Comparison of ENCODE assay signal across 10 cellular contexts in the genomic region with DNA sequence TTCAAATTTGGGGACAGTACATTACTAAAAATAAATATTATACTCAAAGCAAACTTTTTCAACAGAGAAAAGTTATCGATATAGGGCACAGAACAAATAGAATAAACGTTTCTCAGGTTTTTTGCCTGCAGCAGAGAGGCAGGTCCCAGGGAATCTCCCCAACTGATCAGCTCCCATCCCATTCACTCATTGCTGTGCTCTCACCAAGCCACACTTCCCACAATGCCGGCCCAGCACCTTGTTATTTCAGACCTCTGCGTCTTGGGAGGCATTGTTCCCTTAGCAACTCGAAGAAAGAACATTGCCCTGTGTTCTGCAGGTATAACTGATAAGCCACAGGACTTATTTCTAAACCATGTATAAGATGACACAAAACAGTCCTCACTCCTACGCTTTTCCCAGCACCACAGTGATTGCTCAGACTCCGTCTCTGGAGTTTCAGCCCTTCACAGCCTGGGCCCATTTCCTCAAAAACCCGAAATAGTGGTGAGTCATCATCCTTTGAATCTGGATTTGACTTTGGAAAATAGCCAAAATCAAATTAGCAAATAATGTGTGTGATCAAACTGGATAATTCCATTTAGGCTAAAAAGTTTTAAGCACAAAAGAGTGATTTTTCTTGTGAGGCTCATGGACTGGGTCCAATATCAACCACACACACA.
A peak's percentile ranks its signal among the peaks of the same experiment; 100 is the strongest.
DNase-seq lines count a peak whose midpoint lies in the region; ATAC-seq and TF ChIP-seq lines count a peak whose summit lies in the region.
"Had no signal": no experiment of that assay in that cellular context is flagged by ENCODE, and none has a peak within 500 bp of the region (broad histone marks: within the 10 kb centered on the region; RNA-seq: fewer than 3 reads in every experiment).

No MANE protein-coding gene starts in this region.

- H3K27ac ChIP-seq in left ventricle myocardium inferior (replicated peaks): peak overlapping the region; percentile 25
- H3K27ac ChIP-seq: ascending aorta had no signal

- H3K36me3 ChIP-seq in left ventricle myocardium inferior: no peaks in the 10 kb centered on the region
- H3K36me3 ChIP-seq: ascending aorta had no signal

- intact Hi-C loops in left ventricle myocardium inferior (cut with micrococcal nuclease): no loop called here

- H3K9me3 ChIP-seq in left ventricle myocardium inferior (replicated peaks): no peaks in the 10 kb centered on the region
- H3K9me3 ChIP-seq: ascending aorta had no signal

- H3K4me3 ChIP-seq in left ventricle myocardium inferior: no peak overlapping the region
- H3K4me3 ChIP-seq: ascending aorta had no signal

- H3K27me3 ChIP-seq in left ventricle myocardium inferior (ENCODE audit: low read depth): no peaks in the 10 kb centered on the region
- H3K27me3 ChIP-seq: ascending aorta had no signal

- DNase-seq in M059J (ENCODE audit: low read depth): peak; percentile 74
- peak; percentile 41 for DNase-seq in brain pericyte (ENCODE audit: low read depth, low spot score)
- DNase-seq in left ventricle myocardium inferior: no peak
- DNase-seq in smooth muscle cell of the brain vasculature (ENCODE audit: low read depth, low spot score): peak; percentile 78
- DNase-seq in DMS53 treated with DMSO at 0.1 percent for 48 hours (lab: John Stamatoyannopoulos, UW; ENCODE audit: unreplicated experiment): no peak
- DNase-seq in activated CD8-positive, alpha-beta memory T cell treated with anti-CD3 and anti-CD28 coated beads, Interleukin-2, amount 50 U/mL, for 48 hours: no peak
- DNase-seq: HCEC 1CT had no signal

- no peaks in the 10 kb centered on the region for H3K4me1 ChIP-seq in left ventricle myocardium inferior
- H3K4me1 ChIP-seq: ascending aorta had no signal

- no peak for TF ChIP-seq CTCF in left ventricle myocardium inferior (IDR thresholded peaks at IDR 0.05; ENCODE audit: borderline replicate concordance)

- ATAC-seq in HG02938 (IDR thresholded peaks at IDR 0.05; ENCODE audit: unreplicated experiment): no peak
- ATAC-seq in HG02885 (IDR thresholded peaks at IDR 0.05; ENCODE audit: poor library complexity, unreplicated experiment): no peak

Comparison
In these comparisons a context has a peak if more than half of its experiments do, and no peak if none do; other contexts are left out.
1. DNase-seq: peak in M059J (single experiment), brain pericyte (single experiment) and smooth muscle cell of the brain vasculature (single experiment); none in left ventricle myocardium inferior (single experiment), DMS53 treated with DMSO at 0.1 percent for 48 hours (single experiment) and activated CD8-positive, alpha-beta memory T cell treated with anti-CD3 and anti-CD28 coated beads, Interleukin-2, amount 50 U/mL, for 48 hours (single experiment).